ENCODE assay signal across 1 cellular context in the genomic region with DNA sequence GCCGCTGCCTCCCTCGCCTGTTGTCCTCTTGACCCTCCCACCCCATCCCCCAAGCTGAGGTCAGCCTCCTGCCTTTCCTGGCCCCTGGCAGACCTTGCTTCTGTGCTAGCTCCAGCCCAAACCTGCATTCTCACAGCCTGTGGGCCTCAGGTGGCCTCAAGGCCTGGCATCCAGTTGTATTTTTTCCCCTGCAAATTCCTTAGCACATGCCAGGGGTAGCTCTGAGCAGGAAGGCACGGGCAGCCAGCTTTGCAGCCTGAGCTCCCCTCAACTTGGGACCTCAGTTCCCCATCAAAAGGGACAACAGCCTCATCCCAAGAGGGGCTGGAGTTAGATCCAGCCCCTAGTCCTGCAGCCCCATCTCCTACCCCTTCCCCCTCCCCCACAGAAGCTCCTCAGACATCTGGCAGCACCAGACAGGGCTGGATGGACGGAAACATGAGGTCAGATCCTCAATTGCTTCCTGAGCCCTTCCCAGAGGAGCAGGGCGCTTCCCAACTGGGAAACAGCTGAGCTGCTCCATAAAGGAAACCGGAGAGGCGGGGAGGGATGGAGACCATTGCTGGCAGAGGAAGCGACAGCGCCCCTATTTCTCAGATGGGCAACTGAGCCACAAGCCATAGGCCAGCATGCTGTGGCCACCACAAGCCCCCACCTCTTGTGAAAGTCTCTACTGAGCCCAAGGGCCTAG.
TF ChIP-seq lines count a peak whose summit lies in the region.

No MANE protein-coding gene starts in this region.

TF ChIP-seq in GM12878, 131 proteins besides CTCF, POLR2A, EP300 and RAD21 (continued from another document):
- TF ChIP-seq, protein P1, sequence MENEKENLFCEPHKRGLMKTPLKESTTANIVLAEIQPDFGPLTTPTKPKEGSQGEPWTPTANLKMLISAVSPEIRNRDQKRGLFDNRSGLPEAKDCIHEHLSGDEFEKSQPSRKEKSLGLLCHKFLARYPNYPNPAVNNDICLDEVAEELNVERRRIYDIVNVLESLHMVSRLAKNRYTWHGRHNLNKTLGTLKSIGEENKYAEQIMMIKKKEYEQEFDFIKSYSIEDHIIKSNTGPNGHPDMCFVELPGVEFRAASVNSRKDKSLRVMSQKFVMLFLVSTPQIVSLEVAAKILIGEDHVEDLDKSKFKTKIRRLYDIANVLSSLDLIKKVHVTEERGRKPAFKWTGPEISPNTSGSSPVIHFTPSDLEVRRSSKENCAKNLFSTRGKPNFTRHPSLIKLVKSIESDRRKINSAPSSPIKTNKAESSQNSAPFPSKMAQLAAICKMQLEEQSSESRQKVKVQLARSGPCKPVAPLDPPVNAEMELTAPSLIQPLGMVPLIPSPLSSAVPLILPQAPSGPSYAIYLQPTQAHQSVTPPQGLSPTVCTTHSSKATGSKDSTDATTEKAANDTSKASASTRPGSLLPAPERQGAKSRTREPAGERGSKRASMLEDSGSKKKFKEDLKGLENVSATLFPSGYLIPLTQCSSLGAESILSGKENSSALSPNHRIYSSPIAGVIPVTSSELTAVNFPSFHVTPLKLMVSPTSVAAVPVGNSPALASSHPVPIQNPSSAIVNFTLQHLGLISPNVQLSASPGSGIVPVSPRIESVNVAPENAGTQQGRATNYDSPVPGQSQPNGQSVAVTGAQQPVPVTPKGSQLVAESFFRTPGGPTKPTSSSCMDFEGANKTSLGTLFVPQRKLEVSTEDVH (IDR thresholded peaks at IDR 0.05; ENCODE audit: low read depth, partially characterized antibody), result no peak
- TF ChIP-seq BMI1 (IDR thresholded peaks at IDR 0.05; ENCODE audit: borderline replicate concordance) (no peak), SUPT20H (IDR thresholded peaks at IDR 0.05; ENCODE audit: borderline replicate concordance, control insufficient read depth, low read depth, low read length) (no peak), BRCA1 (IDR thresholded peaks at IDR 0.05; ENCODE audit: low read depth, low read length) (no peak), MTA3 (IDR thresholded peaks at IDR 0.05; ENCODE audit: borderline replicate concordance, low read length) (no peak), MXI1 (IDR thresholded peaks at IDR 0.05; ENCODE audit: low read depth, low read length) (no peak), ZSCAN29 (IDR thresholded peaks at IDR 0.05) (no peak), TCF3 (IDR thresholded peaks at IDR 0.05; ENCODE audit: borderline replicate concordance, insufficient read depth, low read depth, low read length) (no peak), TAF1 (IDR thresholded peaks at IDR 0.05; ENCODE audit: borderline replicate concordance, low read depth, low read length) (no peak), CHD2 (IDR thresholded peaks at IDR 0.05; ENCODE audit: borderline replicate concordance, low read depth, low read length) (0 out of 2 replicates have a peak, but pooled peaks have one; percentile 34), GABPA (IDR thresholded peaks at IDR 0.05; ENCODE audit: low read depth) (no peak), PAX5 (IDR thresholded peaks at IDR 0.05; ENCODE audit: borderline replicate concordance, low read depth, low read length) (0 out of 2 replicates have a peak, but pooled peaks have one; percentile 1), ZNF384 (IDR thresholded peaks at IDR 0.05; ENCODE audit: borderline replicate concordance, low read depth, low read length) (no peak), NR2F1 (conservative IDR thresholded peaks at IDR 0.05) (peak; percentile 69; the same call in 1 of the 2 replicates), SMARCA5 (IDR thresholded peaks at IDR 0.05) (0 out of 2 replicates have a peak, but pooled peaks have one; percentile 35), EGR1 (IDR thresholded peaks at IDR 0.05; ENCODE audit: borderline replicate concordance in 1 of 2, low read depth in 2 of 2, low read length in 2 of 2) (no peak), SMAD5 (IDR thresholded peaks at IDR 0.05; ENCODE audit: low read depth) (no peak), CEBPB (IDR thresholded peaks at IDR 0.05; ENCODE audit: borderline replicate concordance in 1 of 2, low read depth in 2 of 2, low read length in 2 of 2) (no peak), RAD51 (IDR thresholded peaks at IDR 0.05) (no peak), RUNX3 (IDR thresholded peaks at IDR 0.05; ENCODE audit: low read length) (no peak), STAT1 (conservative IDR thresholded peaks at IDR 0.05) (no peak), NBN (IDR thresholded peaks at IDR 0.05) (no peak)
- TF ChIP-seq, protein P2, sequence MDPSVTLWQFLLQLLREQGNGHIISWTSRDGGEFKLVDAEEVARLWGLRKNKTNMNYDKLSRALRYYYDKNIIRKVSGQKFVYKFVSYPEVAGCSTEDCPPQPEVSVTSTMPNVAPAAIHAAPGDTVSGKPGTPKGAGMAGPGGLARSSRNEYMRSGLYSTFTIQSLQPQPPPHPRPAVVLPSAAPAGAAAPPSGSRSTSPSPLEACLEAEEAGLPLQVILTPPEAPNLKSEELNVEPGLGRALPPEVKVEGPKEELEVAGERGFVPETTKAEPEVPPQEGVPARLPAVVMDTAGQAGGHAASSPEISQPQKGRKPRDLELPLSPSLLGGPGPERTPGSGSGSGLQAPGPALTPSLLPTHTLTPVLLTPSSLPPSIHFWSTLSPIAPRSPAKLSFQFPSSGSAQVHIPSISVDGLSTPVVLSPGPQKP (IDR thresholded peaks at IDR 0.05; ENCODE audit: low read depth, low read length), result no peak
- TF ChIP-seq, protein P3, sequence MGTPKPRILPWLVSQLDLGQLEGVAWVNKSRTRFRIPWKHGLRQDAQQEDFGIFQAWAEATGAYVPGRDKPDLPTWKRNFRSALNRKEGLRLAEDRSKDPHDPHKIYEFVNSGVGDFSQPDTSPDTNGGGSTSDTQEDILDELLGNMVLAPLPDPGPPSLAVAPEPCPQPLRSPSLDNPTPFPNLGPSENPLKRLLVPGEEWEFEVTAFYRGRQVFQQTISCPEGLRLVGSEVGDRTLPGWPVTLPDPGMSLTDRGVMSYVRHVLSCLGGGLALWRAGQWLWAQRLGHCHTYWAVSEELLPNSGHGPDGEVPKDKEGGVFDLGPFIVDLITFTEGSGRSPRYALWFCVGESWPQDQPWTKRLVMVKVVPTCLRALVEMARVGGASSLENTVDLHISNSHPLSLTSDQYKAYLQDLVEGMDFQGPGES (IDR thresholded peaks at IDR 0.05), result no peak
- TF ChIP-seq, protein P4, sequence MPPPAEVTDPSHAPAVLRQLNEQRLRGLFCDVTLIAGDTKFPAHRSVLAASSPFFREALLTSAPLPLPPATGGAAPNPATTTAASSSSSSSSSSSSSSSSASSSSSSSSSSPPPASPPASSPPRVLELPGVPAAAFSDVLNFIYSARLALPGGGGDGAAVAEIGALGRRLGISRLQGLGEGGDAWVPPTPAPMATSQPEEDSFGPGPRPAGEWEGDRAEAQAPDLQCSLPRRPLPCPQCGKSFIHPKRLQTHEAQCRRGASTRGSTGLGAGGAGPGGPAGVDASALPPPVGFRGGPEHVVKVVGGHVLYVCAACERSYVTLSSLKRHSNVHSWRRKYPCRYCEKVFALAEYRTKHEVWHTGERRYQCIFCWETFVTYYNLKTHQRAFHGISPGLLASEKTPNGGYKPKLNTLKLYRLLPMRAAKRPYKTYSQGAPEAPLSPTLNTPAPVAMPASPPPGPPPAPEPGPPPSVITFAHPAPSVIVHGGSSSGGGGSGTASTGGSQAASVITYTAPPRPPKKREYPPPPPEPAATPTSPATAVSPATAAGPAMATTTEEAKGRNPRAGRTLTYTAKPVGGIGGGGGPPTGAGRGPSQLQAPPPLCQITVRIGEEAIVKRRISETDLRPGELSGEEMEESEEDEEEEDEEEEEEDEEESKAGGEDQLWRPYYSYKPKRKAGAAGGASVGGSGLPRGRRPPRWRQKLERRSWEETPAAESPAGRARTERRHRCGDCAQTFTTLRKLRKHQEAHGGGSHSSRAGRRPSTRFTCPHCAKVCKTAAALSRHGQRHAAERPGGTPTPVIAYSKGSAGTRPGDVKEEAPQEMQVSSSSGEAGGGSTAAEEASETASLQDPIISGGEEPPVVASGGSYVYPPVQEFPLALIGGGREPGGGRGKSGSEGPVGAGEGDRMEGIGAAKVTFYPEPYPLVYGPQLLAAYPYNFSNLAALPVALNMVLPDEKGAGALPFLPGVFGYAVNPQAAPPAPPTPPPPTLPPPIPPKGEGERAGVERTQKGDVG (CRISPR knock-in tag; IDR thresholded peaks at IDR 0.05), result no peak
- TF ChIP-seq, protein P5, sequence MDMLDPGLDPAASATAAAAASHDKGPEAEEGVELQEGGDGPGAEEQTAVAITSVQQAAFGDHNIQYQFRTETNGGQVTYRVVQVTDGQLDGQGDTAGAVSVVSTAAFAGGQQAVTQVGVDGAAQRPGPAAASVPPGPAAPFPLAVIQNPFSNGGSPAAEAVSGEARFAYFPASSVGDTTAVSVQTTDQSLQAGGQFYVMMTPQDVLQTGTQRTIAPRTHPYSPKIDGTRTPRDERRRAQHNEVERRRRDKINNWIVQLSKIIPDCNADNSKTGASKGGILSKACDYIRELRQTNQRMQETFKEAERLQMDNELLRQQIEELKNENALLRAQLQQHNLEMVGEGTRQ (IDR thresholded peaks at IDR 0.05; ENCODE audit: borderline replicate concordance, low read depth, low read length), result no peak
- TF ChIP-seq, protein P6, sequence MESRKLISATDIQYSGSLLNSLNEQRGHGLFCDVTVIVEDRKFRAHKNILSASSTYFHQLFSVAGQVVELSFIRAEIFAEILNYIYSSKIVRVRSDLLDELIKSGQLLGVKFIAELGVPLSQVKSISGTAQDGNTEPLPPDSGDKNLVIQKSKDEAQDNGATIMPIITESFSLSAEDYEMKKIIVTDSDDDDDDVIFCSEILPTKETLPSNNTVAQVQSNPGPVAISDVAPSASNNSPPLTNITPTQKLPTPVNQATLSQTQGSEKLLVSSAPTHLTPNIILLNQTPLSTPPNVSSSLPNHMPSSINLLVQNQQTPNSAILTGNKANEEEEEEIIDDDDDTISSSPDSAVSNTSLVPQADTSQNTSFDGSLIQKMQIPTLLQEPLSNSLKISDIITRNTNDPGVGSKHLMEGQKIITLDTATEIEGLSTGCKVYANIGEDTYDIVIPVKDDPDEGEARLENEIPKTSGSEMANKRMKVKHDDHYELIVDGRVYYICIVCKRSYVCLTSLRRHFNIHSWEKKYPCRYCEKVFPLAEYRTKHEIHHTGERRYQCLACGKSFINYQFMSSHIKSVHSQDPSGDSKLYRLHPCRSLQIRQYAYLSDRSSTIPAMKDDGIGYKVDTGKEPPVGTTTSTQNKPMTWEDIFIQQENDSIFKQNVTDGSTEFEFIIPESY (IDR thresholded peaks at IDR 0.05), result no peak
- TF ChIP-seq, protein P7, sequence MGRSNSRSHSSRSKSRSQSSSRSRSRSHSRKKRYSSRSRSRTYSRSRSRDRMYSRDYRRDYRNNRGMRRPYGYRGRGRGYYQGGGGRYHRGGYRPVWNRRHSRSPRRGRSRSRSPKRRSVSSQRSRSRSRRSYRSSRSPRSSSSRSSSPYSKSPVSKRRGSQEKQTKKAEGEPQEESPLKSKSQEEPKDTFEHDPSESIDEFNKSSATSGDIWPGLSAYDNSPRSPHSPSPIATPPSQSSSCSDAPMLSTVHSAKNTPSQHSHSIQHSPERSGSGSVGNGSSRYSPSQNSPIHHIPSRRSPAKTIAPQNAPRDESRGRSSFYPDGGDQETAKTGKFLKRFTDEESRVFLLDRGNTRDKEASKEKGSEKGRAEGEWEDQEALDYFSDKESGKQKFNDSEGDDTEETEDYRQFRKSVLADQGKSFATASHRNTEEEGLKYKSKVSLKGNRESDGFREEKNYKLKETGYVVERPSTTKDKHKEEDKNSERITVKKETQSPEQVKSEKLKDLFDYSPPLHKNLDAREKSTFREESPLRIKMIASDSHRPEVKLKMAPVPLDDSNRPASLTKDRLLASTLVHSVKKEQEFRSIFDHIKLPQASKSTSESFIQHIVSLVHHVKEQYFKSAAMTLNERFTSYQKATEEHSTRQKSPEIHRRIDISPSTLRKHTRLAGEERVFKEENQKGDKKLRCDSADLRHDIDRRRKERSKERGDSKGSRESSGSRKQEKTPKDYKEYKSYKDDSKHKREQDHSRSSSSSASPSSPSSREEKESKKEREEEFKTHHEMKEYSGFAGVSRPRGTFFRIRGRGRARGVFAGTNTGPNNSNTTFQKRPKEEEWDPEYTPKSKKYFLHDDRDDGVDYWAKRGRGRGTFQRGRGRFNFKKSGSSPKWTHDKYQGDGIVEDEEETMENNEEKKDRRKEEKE (IDR thresholded peaks at IDR 0.05), result no peak
- TF ChIP-seq, protein P8, sequence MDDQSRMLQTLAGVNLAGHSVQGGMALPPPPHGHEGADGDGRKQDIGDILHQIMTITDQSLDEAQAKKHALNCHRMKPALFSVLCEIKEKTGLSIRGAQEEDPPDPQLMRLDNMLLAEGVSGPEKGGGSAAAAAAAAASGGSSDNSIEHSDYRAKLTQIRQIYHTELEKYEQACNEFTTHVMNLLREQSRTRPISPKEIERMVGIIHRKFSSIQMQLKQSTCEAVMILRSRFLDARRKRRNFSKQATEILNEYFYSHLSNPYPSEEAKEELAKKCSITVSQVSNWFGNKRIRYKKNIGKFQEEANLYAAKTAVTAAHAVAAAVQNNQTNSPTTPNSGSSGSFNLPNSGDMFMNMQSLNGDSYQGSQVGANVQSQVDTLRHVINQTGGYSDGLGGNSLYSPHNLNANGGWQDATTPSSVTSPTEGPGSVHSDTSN (IDR thresholded peaks at IDR 0.05; ENCODE audit: insufficient replicate concordance, low read depth, low read length), result no peak
